31 cellular contexts compared by ENCODE assay signal in genomic region chr7:15402436-15403136, GRCh38.
"Had no signal": no experiment of that assay in that cellular context is flagged by ENCODE, and none has a peak within 500 bp of the region (broad histone marks: within the 10 kb centered on the region; RNA-seq: fewer than 3 reads in every experiment).

No MANE protein-coding gene starts in this region.

- H3K27ac ChIP-seq: brain microvascular endothelial cell, esophagus muscularis mucosa, foreskin keratinocyte, neutrophil, right lobe of liver, thyroid gland had no signal

- H3K27ac Mint-ChIP-seq: activated CD4-positive, alpha-beta memory T cell treated with anti-CD3 and anti-CD28 coated beads for 36 hours; activated naive CD4-positive, alpha-beta T cell treated with anti-CD3 and anti-CD28 coated beads, Interleukin-2, amount 10 ng/mL, durations not matched to agents 7 days and 5 days; activated naive CD8-positive, alpha-beta T cell treated with anti-CD3 and anti-CD28 coated beads, Interleukin-2, amount 10 ng/mL, durations not matched to agents 7 days and 5 days; dendritic cell treated with granulocyte-macrophage colony-stimulating factor and Interleukin-4, amounts not matched to agents 40 ng/mL and 50 ng/mL, for 4 days; endodermal cell; mesothelial cell of epicardium; naive B cell; nephron progenitor cell; progenitor cell of endocrine pancreas; stimulated activated memory B cell treated with anti-CD40 and anti-IgM and Interleukin-4, amounts not matched to agents 10 μg/mL and 1 μg/mL and 100 μg/mL, for 72 hours; stimulated activated naive CD8-positive, alpha-beta T cell treated with anti-CD3 and anti-CD28 coated beads, Interleukin-15, amount 100 ng/mL, for 72 hours; T-helper 2 cell treated with Interferon-gamma antibody and Interleukin-4, amounts not matched to agents 5 μg/mL and 100 μg/mL, for 36 hours had no signal

- H3K36me3 Mint-ChIP-seq: activated CD4-positive, alpha-beta memory T cell treated with anti-CD3 and anti-CD28 coated beads for 36 hours; activated naive CD4-positive, alpha-beta T cell treated with anti-CD3 and anti-CD28 coated beads, Interleukin-2, amount 10 ng/mL, durations not matched to agents 7 days and 5 days; activated naive CD8-positive, alpha-beta T cell treated with anti-CD3 and anti-CD28 coated beads, Interleukin-2, amount 10 ng/mL, durations not matched to agents 7 days and 5 days; mesothelial cell of epicardium; stimulated activated memory B cell treated with anti-CD40 and anti-IgM and Interleukin-4, amounts not matched to agents 10 μg/mL and 1 μg/mL and 100 μg/mL, for 72 hours had no signal

- DNase-seq: activated CD4-positive, alpha-beta memory T cell treated with anti-CD3 and anti-CD28 coated beads for 36 hours; activated CD4-positive, alpha-beta T cell treated with anti-CD3 and anti-CD28 coated beads for 4 hours; activated CD8-positive, alpha-beta memory T cell treated with anti-CD3 and anti-CD28 coated beads, Interleukin-2, amount 50 U/mL, for 4 hours; activated gamma-delta T cell; activated naive CD4-positive, alpha-beta T cell treated with anti-CD3 and anti-CD28 coated beads, Interleukin-2, amount 10 ng/mL, durations not matched to agents 7 days and 5 days; activated naive CD8-positive, alpha-beta T cell treated with anti-CD3 and anti-CD28 coated beads, Interleukin-2, amount 10 ng/mL, durations not matched to agents 7 days and 5 days; activated T-cell treated with anti-CD3 and anti-CD28 coated beads, Interleukin-2, amount 50 U/mL, for 1 hour; amniotic stem cell; brain microvascular endothelial cell; endodermal cell; foreskin keratinocyte; left colon; mammary epithelial cell; naive B cell; nephron progenitor cell; right lobe of liver; stimulated activated CD4-positive, alpha-beta T cell treated with anti-CD3 and anti-CD28 coated beads, Interleukin-4, amount 100 ng/mL, for 4 hours; stimulated activated CD8-positive, alpha-beta memory T cell treated with anti-CD3 and anti-CD28 coated beads, Interleukin-4, amount 100 ng/mL, for 48 hours; stimulated activated naive CD8-positive, alpha-beta T cell treated with anti-CD3 and anti-CD28 coated beads, Interleukin-15, amount 100 ng/mL, for 72 hours; substantia nigra; T-helper 1 cell; thyroid gland had no signal

- H3K9me3 Mint-ChIP-seq: activated CD4-positive, alpha-beta memory T cell treated with anti-CD3 and anti-CD28 coated beads for 36 hours; endodermal cell had no signal

- H3K4me3 ChIP-seq: esophagus muscularis mucosa, right lobe of liver, thyroid gland had no signal

- H3K4me1 ChIP-seq: foreskin keratinocyte, thyroid gland had no signal

- FAIRE-seq: astrocyte, keratinocyte had no signal

- H3K27me3 ChIP-seq: brain microvascular endothelial cell, esophagus muscularis mucosa, foreskin keratinocyte, neutrophil, right lobe of liver, thyroid gland had no signal

- H3K4me3 Mint-ChIP-seq: activated CD4-positive, alpha-beta memory T cell treated with anti-CD3 and anti-CD28 coated beads for 36 hours; activated naive CD4-positive, alpha-beta T cell treated with anti-CD3 and anti-CD28 coated beads, Interleukin-2, amount 10 ng/mL, durations not matched to agents 7 days and 5 days; activated naive CD8-positive, alpha-beta T cell treated with anti-CD3 and anti-CD28 coated beads, Interleukin-2, amount 10 ng/mL, durations not matched to agents 7 days and 5 days; dendritic cell treated with granulocyte-macrophage colony-stimulating factor and Interleukin-4, amounts not matched to agents 40 ng/mL and 50 ng/mL, for 4 days; endodermal cell; mesothelial cell of epicardium; naive B cell; nephron progenitor cell; stimulated activated memory B cell treated with anti-CD40 and anti-IgM and Interleukin-4, amounts not matched to agents 10 μg/mL and 1 μg/mL and 100 μg/mL, for 72 hours; stimulated activated naive CD8-positive, alpha-beta T cell treated with anti-CD3 and anti-CD28 coated beads, Interleukin-15, amount 100 ng/mL, for 72 hours; T-helper 2 cell treated with Interferon-gamma antibody and Interleukin-4, amounts not matched to agents 5 μg/mL and 100 μg/mL, for 36 hours had no signal

- H3K9me3 ChIP-seq: esophagus muscularis mucosa, neutrophil, right lobe of liver, thyroid gland had no signal

- H3K36me3 ChIP-seq: brain microvascular endothelial cell, esophagus muscularis mucosa, neutrophil, right lobe of liver, thyroid gland had no signal

- H3K4me1 Mint-ChIP-seq: activated naive CD4-positive, alpha-beta T cell treated with anti-CD3 and anti-CD28 coated beads, Interleukin-2, amount 10 ng/mL, durations not matched to agents 7 days and 5 days; activated naive CD8-positive, alpha-beta T cell treated with anti-CD3 and anti-CD28 coated beads, Interleukin-2, amount 10 ng/mL, durations not matched to agents 7 days and 5 days; mesothelial cell of epicardium; naive B cell; stimulated activated memory B cell treated with anti-CD40 and anti-IgM and Interleukin-4, amounts not matched to agents 10 μg/mL and 1 μg/mL and 100 μg/mL, for 72 hours; stimulated activated naive CD8-positive, alpha-beta T cell treated with anti-CD3 and anti-CD28 coated beads, Interleukin-15, amount 100 ng/mL, for 72 hours had no signal

- H3K27me3 Mint-ChIP-seq: activated CD4-positive, alpha-beta memory T cell treated with anti-CD3 and anti-CD28 coated beads for 36 hours; activated naive CD4-positive, alpha-beta T cell treated with anti-CD3 and anti-CD28 coated beads, Interleukin-2, amount 10 ng/mL, durations not matched to agents 7 days and 5 days; activated naive CD8-positive, alpha-beta T cell treated with anti-CD3 and anti-CD28 coated beads, Interleukin-2, amount 10 ng/mL, durations not matched to agents 7 days and 5 days; dendritic cell treated with granulocyte-macrophage colony-stimulating factor and Interleukin-4, amounts not matched to agents 40 ng/mL and 50 ng/mL, for 4 days; naive B cell; progenitor cell of endocrine pancreas; stimulated activated memory B cell treated with anti-CD40 and anti-IgM and Interleukin-4, amounts not matched to agents 10 μg/mL and 1 μg/mL and 100 μg/mL, for 72 hours; stimulated activated naive CD8-positive, alpha-beta T cell treated with anti-CD3 and anti-CD28 coated beads, Interleukin-15, amount 100 ng/mL, for 72 hours had no signal

- ATAC-seq: foreskin keratinocyte; left colon; right lobe of liver; stimulated activated memory B cell treated with anti-CD40 and anti-IgM and Interleukin-4, amounts not matched to agents 10 μg/mL and 1 μg/mL and 100 μg/mL, for 72 hours; stimulated activated naive CD8-positive, alpha-beta T cell treated with anti-CD3 and anti-CD28 coated beads, Interleukin-15, amount 100 ng/mL, for 72 hours had no signal
